Comparison of ENCODE assay signal across 13 cellular contexts in genomic region chr2:100919316-100919715, GRCh38.
DNase-seq lines count a peak whose midpoint lies in the region; ATAC-seq and TF ChIP-seq lines count a peak whose summit lies in the region.
"Had no signal": no experiment of that assay in that cellular context is flagged by ENCODE, and none has a peak within 500 bp of the region (broad histone marks: within the 10 kb centered on the region; RNA-seq: fewer than 3 reads in every experiment).

No MANE protein-coding gene starts in this region.

- H3K36me3 ChIP-seq in ES-I3 (ENCODE audit: insufficient read depth, low read length) (no peaks in the 10 kb centered on the region), OCI-LY1 (ENCODE audit: insufficient read depth, low read length) (peaks cover 4% of the 10 kb centered on the region; the same call in 1 of the 2 replicates)

- no peaks in the 10 kb centered on the region for H3K4me1 ChIP-seq in ES-I3 (ENCODE audit: insufficient read depth, low read length)
- peaks cover 19% of the 10 kb centered on the region for H3K4me1 ChIP-seq in OCI-LY1 (ENCODE audit: insufficient read depth, low read length, severe bottlenecking)

- H3F3A ChIP-seq in OCI-LY1 (ENCODE audit: insufficient read depth, low read length), result no peaks in the 10 kb centered on the region

- DNase-seq in AG10803 (ENCODE audit: low read depth) (no peak), foreskin fibroblast (no peak), NCI-H2171 treated with DMSO at 0.1 percent for 48 hours (lab: John Stamatoyannopoulos, UW) (no peak), coronary artery (ENCODE audit: low spot score) (no peak)
- DNase-seq: GOT3, kidney glomerular epithelial cell, right cardiac atrium had no signal

- H3K4me3 ChIP-seq in AG10803 (ENCODE audit: low read length) (no peak overlapping the region), OCI-LY1 (ENCODE audit: low read depth, low read length, poor library complexity, severe bottlenecking) (no peak overlapping the region), foreskin fibroblast (ENCODE audit: low read depth in 1 of 2, low read length in 2 of 2) (no peak overlapping the region), coronary artery (no peak overlapping the region)

- peak; percentile 16 for TF ChIP-seq CTCF in AG10803 (conservative IDR thresholded peaks at IDR 0.05; ENCODE audit: low read length)
- TF ChIP-seq CTCF in OCI-LY1 (IDR thresholded peaks at IDR 0.05; ENCODE audit: low read length), result peak; percentile 71
- peak; percentile 32 for TF ChIP-seq CTCF in foreskin fibroblast (IDR thresholded peaks at IDR 0.05; ENCODE audit: low read depth, low read length)
- TF ChIP-seq CTCF in coronary artery (IDR thresholded peaks at IDR 0.05), result no peak

- H3K9ac ChIP-seq in ES-I3 (ENCODE audit: low read depth, low read length) (0 out of 2 replicates have a peak overlapping the region, but pooled peaks have one; percentile 2), OCI-LY1 (ENCODE audit: low read length) (no peak overlapping the region)

- H3K27me3 ChIP-seq in OCI-LY1 (ENCODE audit: insufficient read depth, low read length), result no peaks in the 10 kb centered on the region

- peak overlapping the region; percentile 3; the same call in 1 of the 2 replicates for H3K4me2 ChIP-seq in OCI-LY1 (ENCODE audit: low read length)

- no peaks in the 10 kb centered on the region for H4K20me1 ChIP-seq in OCI-LY1 (ENCODE audit: insufficient read depth, low read length)

- no peak overlapping the region for H2AFZ ChIP-seq in OCI-LY1 (ENCODE audit: low read length)

- H3K27ac ChIP-seq in OCI-LY1 (ENCODE audit: low read depth, low read length, poor library complexity, severe bottlenecking), result no peak overlapping the region
- no peak overlapping the region for H3K27ac ChIP-seq in coronary artery

- H3K79me2 ChIP-seq in OCI-LY1 (ENCODE audit: insufficient read depth, low read length), result no peaks in the 10 kb centered on the region

- H3K9me3 ChIP-seq in ES-I3 (ENCODE audit: control insufficient read depth, insufficient read depth, low read length) (no peaks in the 10 kb centered on the region), OCI-LY1 (ENCODE audit: low read length) (peaks cover 7% of the 10 kb centered on the region; the same call in 1 of the 2 replicates)

- ATAC-seq in HG02571 (IDR thresholded peaks at IDR 0.05; ENCODE audit: unreplicated experiment) (no peak), HG03432 (IDR thresholded peaks at IDR 0.05; ENCODE audit: unreplicated experiment) (no peak)
- ATAC-seq: activated CD4-positive, CD25-positive, alpha-beta regulatory T cell treated with anti-CD3 and anti-CD28 coated beads, Interleukin-2, amount 50 U/mL, for 24 hours; right cardiac atrium; stimulated activated memory B cell treated with anti-CD40 and anti-IgM and Interleukin-4, amounts not matched to agents 10 μg/mL and 1 μg/mL and 100 μg/mL, for 72 hours had no signal

- no peaks in the 10 kb centered on the region for H3K9me2 ChIP-seq in OCI-LY1 (ENCODE audit: low read depth, low read length)
